9 cellular contexts compared by ENCODE assay signal in genomic region chr5:142235050-142235797, GRCh38.
DNase-seq lines count a peak whose midpoint lies in the region; TF ChIP-seq lines count a peak whose summit lies in the region.
"Had no signal": no experiment of that assay in that cellular context is flagged by ENCODE, and none has a peak within 500 bp of the region (broad histone marks: within the 10 kb centered on the region; RNA-seq: fewer than 3 reads in every experiment).

No MANE protein-coding gene starts in this region.

- DNase-seq in HAP-1 (ENCODE audit: low spot score in 2 of 2) (peak; percentile 13 to 62), SJSA1 (ENCODE audit: low read depth in 1 of 2, low spot score in 2 of 2) (peak; percentile 94 to 97), fibroblast of mammary gland (ENCODE audit: low read depth) (peak; percentile 19), NCI-H226 (no peak), erythroblast (lab: John Stamatoyannopoulos, UW) (no peak), DMS53 treated with DMSO at 0.1 percent for 48 hours (lab: John Stamatoyannopoulos, UW; ENCODE audit: unreplicated experiment) (no peak)
- peak in 2 of 3 donors; percentile 8 to 15 for DNase-seq in stimulated activated CD4-positive, alpha-beta T cell treated with anti-CD3 and anti-CD28 coated beads, Interleukin-12 subunit alpha, Interleukin-12 subunit beta, amount 100 ng/mL, for 48 hours (ENCODE audit: low read depth in 2 of 3, low spot score in 1 of 3)
- DNase-seq: DMS79 treated with DMSO at 0.1 percent for 48 hours, T-helper 1 cell had no signal

- in situ Hi-C loops in HAP-1 (cut with MboI; ENCODE audit: low sequenced_read_pairs), result no loop called here

- no peaks in the 10 kb centered on the region for H3K27me3 ChIP-seq in HAP-1 (ENCODE audit: low read depth)
- no peaks in the 10 kb centered on the region for H3K27me3 ChIP-seq in SJSA1 (replicated peaks)

- H3K4me1 ChIP-seq in HAP-1 (peaks cover 12% of the 10 kb centered on the region; the same call in 1 of the 2 replicates), SJSA1 (replicated peaks) (peaks cover 32% of the 10 kb centered on the region)

- no peaks in the 10 kb centered on the region for H3K9me3 ChIP-seq in HAP-1
- H3K9me3 ChIP-seq in SJSA1 (replicated peaks), result 0 out of 2 replicates have a peak, but pooled peaks cover 3% of the 10 kb centered on the region

- H3K36me3 ChIP-seq in HAP-1 (replicated peaks), result no peaks in the 10 kb centered on the region
- H3K36me3 ChIP-seq in SJSA1, result no peaks in the 10 kb centered on the region

- TF ChIP-seq POLR2A in erythroblast (IDR thresholded peaks at IDR 0.05; ENCODE audit: low read length), result no peak

- peak overlapping the region; percentile 65 for H3K27ac ChIP-seq in SJSA1

- no peak for TF ChIP-seq CTCF in fibroblast of mammary gland (conservative IDR thresholded peaks at IDR 0.05; ENCODE audit: control insufficient read depth, insufficient read depth, low read depth, low read length)

- no peak overlapping the region for H3K4me3 ChIP-seq in HAP-1
- no peak overlapping the region for H3K4me3 ChIP-seq in SJSA1
- no peak overlapping the region for H3K4me3 ChIP-seq in fibroblast of mammary gland (ENCODE audit: control insufficient read depth, low read depth, low read length)

Comparison
In these comparisons a context has a peak if more than half of its experiments do, and no peak if none do; other contexts are left out.
1. DNase-seq: peak in HAP-1 (2 of 2), SJSA1 (2 of 2), fibroblast of mammary gland (single experiment) and stimulated activated CD4-positive, alpha-beta T cell treated with anti-CD3 and anti-CD28 coated beads, Interleukin-12 subunit alpha, Interleukin-12 subunit beta, amount 100 ng/mL, for 48 hours (2 of 3); none in NCI-H226 (single experiment), erythroblast (0 of 2) and DMS53 treated with DMSO at 0.1 percent for 48 hours (single experiment).